Comparison of ENCODE assay signal across 1 cellular context in the genomic region with DNA sequence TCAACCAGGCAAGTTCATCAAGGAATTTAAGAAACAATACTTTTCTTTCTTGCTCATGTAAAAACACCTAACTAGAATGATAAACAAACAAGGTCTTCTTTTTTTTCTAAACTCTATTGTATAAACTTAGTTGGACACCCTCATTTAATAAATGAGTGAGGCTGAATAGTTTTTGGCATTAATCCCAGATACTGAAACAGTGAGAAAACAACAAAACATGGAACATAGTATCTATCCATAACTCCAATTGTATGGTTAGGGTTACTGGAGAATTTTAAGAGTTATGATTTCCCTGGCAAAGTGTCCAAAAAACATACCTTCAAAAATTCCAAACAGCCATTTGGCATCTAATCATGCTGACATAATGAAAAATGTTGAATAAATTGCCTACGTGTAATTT.
TF ChIP-seq lines count a peak whose summit lies in the region.

No MANE protein-coding gene starts in this region.

TF ChIP-seq in HepG2, 621 proteins besides CTCF, POLR2A, EP300 and RAD21 (continued from another document):
- TF ChIP-seq MAFK (conservative IDR thresholded peaks at IDR 0.05 in 1 of 2, IDR thresholded peaks at IDR 0.05 in 1 of 2; ENCODE audit: low read length in 2 of 2) (peak in 1 of 2 experiments; percentile 57; a peak in 2 of 4 replicates), REXO4 (CRISPR knock-in tag; IDR thresholded peaks at IDR 0.05; ENCODE audit: borderline replicate concordance) (no peak), ZNF296 (CRISPR knock-in tag; conservative IDR thresholded peaks at IDR 0.05) (no peak), MAFF (IDR thresholded peaks at IDR 0.05; ENCODE audit: low read depth, low read length) (peak; percentile 26; the same call in 1 of the 2 replicates), ZNF558 (CRISPR knock-in tag; IDR thresholded peaks at IDR 0.05; ENCODE audit: borderline replicate concordance) (no peak), ZFAT (CRISPR knock-in tag; conservative IDR thresholded peaks at IDR 0.05) (no peak), ZNF432 (CRISPR knock-in tag; IDR thresholded peaks at IDR 0.05; ENCODE audit: borderline replicate concordance) (no peak)
